ENCODE assay signal across 15 cellular contexts in genomic region chr2:173657996-173658717, GRCh38.
DNase-seq lines count a peak whose midpoint lies in the region; ATAC-seq and TF ChIP-seq lines count a peak whose summit lies in the region.
"Had no signal": no experiment of that assay in that cellular context is flagged by ENCODE, and none has a peak within 500 bp of the region (broad histone marks: within the 10 kb centered on the region; RNA-seq: fewer than 3 reads in every experiment).

No MANE protein-coding gene starts in this region.

- H3K36me3 Mint-ChIP-seq in HFFc6 (ENCODE audit: low read depth): no peaks in the 10 kb centered on the region
- H3K36me3 Mint-ChIP-seq: activated naive CD8-positive, alpha-beta T cell treated with anti-CD3 and anti-CD28 coated beads for 36 hours; memory B cell had no signal

- H3K9me2 ChIP-seq in OCI-LY7 (ENCODE audit: insufficient read depth, low read length): no peaks in the 10 kb centered on the region

- no peaks in the 10 kb centered on the region for H3K9me3 ChIP-seq in A673 (ENCODE audit: low read depth, low read length, poor library complexity, severe bottlenecking)
- H3K9me3 ChIP-seq in OCI-LY7 (ENCODE audit: low read length): no peaks in the 10 kb centered on the region
- H3K9me3 ChIP-seq in lower lobe of right lung: no peaks in the 10 kb centered on the region

- CTCF ChIA-PET in A673 (lab: Charles Lee): no interaction called here
- CTCF ChIA-PET in OCI-LY7 (lab: Charles Lee; ENCODE audit: unreplicated experiment): interaction anchor here (0.5 kb wide), 1 partner anchor 61 kb away, joined by 3 read pairs; no protein-coding TSS in a partner anchor

- no peaks in the 10 kb centered on the region for H4K20me1 ChIP-seq in OCI-LY7 (ENCODE audit: insufficient read depth, low read length)

- H3K4me3 ChIP-seq in A673 (ENCODE audit: low read depth, low read length, poor library complexity, severe bottlenecking) (no peak overlapping the region), OCI-LY7 (ENCODE audit: low read depth, low read length, poor library complexity, severe bottlenecking) (no peak overlapping the region), lower lobe of right lung (no peak overlapping the region)

- peaks cover 7% of the 10 kb centered on the region for H3K27me3 Mint-ChIP-seq in HFFc6 (ENCODE audit: insufficient read depth)

- H3K4me1 Mint-ChIP-seq in HFFc6 (ENCODE audit: low read depth): peaks cover 48% of the 10 kb centered on the region
- H3K4me1 Mint-ChIP-seq: activated naive CD8-positive, alpha-beta T cell treated with anti-CD3 and anti-CD28 coated beads for 36 hours; memory B cell had no signal

- no peaks in the 10 kb centered on the region for H3K9me3 Mint-ChIP-seq in HFFc6
- H3K9me3 Mint-ChIP-seq: activated naive CD8-positive, alpha-beta T cell treated with anti-CD3 and anti-CD28 coated beads for 36 hours; memory B cell; stimulated activated naive CD8-positive, alpha-beta T cell treated with anti-CD3 and anti-CD28 coated beads, Interleukin-15, Interleukin-2, amounts not matched to agents 100 ng/mL and 50 ng/mL, for 24 hours had no signal

- H3K27ac Mint-ChIP-seq in HFFc6: peak overlapping the region; percentile 73
- H3K27ac Mint-ChIP-seq: activated naive CD8-positive, alpha-beta T cell treated with anti-CD3 and anti-CD28 coated beads for 36 hours; memory B cell; stimulated activated naive CD8-positive, alpha-beta T cell treated with anti-CD3 and anti-CD28 coated beads, Interleukin-15, Interleukin-2, amounts not matched to agents 100 ng/mL and 50 ng/mL, for 24 hours had no signal

- POLR2A ChIA-PET in A673 (lab: Charles Lee; ENCODE audit: low non-redundant PET): no interaction called here
- POLR2A ChIA-PET in OCI-LY7 (lab: Charles Lee): interaction anchor here (0.7 kb wide), 1 partner anchor 643 kb away, joined by 4 read pairs; no protein-coding TSS in a partner anchor

- no peaks in the 10 kb centered on the region for H3K4me1 ChIP-seq in A673 (ENCODE audit: insufficient read depth, low read length, poor library complexity, severe bottlenecking)
- H3K4me1 ChIP-seq in OCI-LY7 (ENCODE audit: insufficient read depth, low read length, poor library complexity, severe bottlenecking): no peaks in the 10 kb centered on the region
- no peaks in the 10 kb centered on the region for H3K4me1 ChIP-seq in lower lobe of right lung

- no peak overlapping the region for H3K27ac ChIP-seq in A673 (ENCODE audit: low read depth, low read length, poor library complexity, severe bottlenecking)
- no peak overlapping the region for H3K27ac ChIP-seq in OCI-LY7 (ENCODE audit: low read depth, low read length, poor library complexity, severe bottlenecking)
- no peak overlapping the region for H3K27ac ChIP-seq in caudate nucleus (ENCODE audit: low read depth, low read length)
- H3K27ac ChIP-seq in lower lobe of right lung: no peak overlapping the region

- H2AFZ ChIP-seq in OCI-LY7 (ENCODE audit: low read length): no peak overlapping the region

- TF ChIP-seq CTCF in A673 (conservative IDR thresholded peaks at IDR 0.05; ENCODE audit: low read depth, low read length) (no peak), HFFc6 (IDR thresholded peaks at IDR 0.05) (no peak), OCI-LY7 (conservative IDR thresholded peaks at IDR 0.05; ENCODE audit: low read length) (no peak), lower lobe of right lung (IDR thresholded peaks at IDR 0.05) (no peak)

- H3K27me3 ChIP-seq in A673 (replicated peaks; ENCODE audit: insufficient read depth, low read depth, low read length, poor library complexity) (peaks cover 2% of the 10 kb centered on the region), lower lobe of right lung (ENCODE audit: low read depth) (no peaks in the 10 kb centered on the region)

- BruUV-seq in A673 (replicated peaks; lab: Mats Ljungman, UMichigan) (no TSS peak), OCI-LY7 (replicated peaks; lab: Mats Ljungman, UMichigan) (no TSS peak)

- H3K36me3 ChIP-seq in A673 (ENCODE audit: insufficient read depth, low read length, poor library complexity, severe bottlenecking): no peaks in the 10 kb centered on the region
- no peaks in the 10 kb centered on the region for H3K36me3 ChIP-seq in OCI-LY7 (ENCODE audit: insufficient read depth, low read length)
- no peaks in the 10 kb centered on the region for H3K36me3 ChIP-seq in lower lobe of right lung

- no peaks in the 10 kb centered on the region for H3K79me2 ChIP-seq in OCI-LY7 (ENCODE audit: insufficient read depth, low read depth, low read length)

- ATAC-seq in left lobe of liver: no peak
- ATAC-seq in lower lobe of right lung: no peak

- H3K4me2 ChIP-seq in OCI-LY7 (ENCODE audit: low read length): no peak overlapping the region

- DNase-seq in A673 (ENCODE audit: low spot score) (peak; percentile 15), HFFc6 (peak; percentile 89), amniotic stem cell (lab: John Stamatoyannopoulos, UW) (peak; percentile 84), iris pigment epithelial cell (ENCODE audit: low read depth) (peak; percentile 97), left lobe of liver (ENCODE audit: low spot score) (no peak), OCI-LY7 (ENCODE audit: low spot score) (no peak), caudate nucleus (lab: John Stamatoyannopoulos, UW) (no peak), lower lobe of right lung (no peak)
- DNase-seq: activated CD4-positive, alpha-beta T cell treated with anti-CD3 and anti-CD28 coated beads, Interleukin-2, amount 50 U/mL, for 1 hour; activated naive CD8-positive, alpha-beta T cell treated with anti-CD3 and anti-CD28 coated beads for 36 hours; foreskin melanocyte; NCI-H1092; RPMI8226 had no signal

- intact Hi-C loops in A673 (cut with micrococcal nuclease; ENCODE audit: unreplicated experiment): no loop called here
- intact Hi-C loops in OCI-LY7 (cut with micrococcal nuclease; ENCODE audit: unreplicated experiment): no loop called here
- intact Hi-C loops in lower lobe of right lung (cut with DNase I): no loop called here

- H3K4me3 Mint-ChIP-seq in HFFc6: peak overlapping the region; percentile 22; the same call in 1 of the 2 replicates
- H3K4me3 Mint-ChIP-seq: activated naive CD8-positive, alpha-beta T cell treated with anti-CD3 and anti-CD28 coated beads for 36 hours; memory B cell; stimulated activated naive CD8-positive, alpha-beta T cell treated with anti-CD3 and anti-CD28 coated beads, Interleukin-15, Interleukin-2, amounts not matched to agents 100 ng/mL and 50 ng/mL, for 24 hours had no signal

Comparison
In these comparisons a context has a peak if more than half of its experiments do, and no peak if none do; other contexts are left out.
1. DNase-seq: peak in A673 (single experiment), HFFc6 (single experiment), amniotic stem cell (single experiment) and iris pigment epithelial cell (single experiment); none in left lobe of liver (single experiment), OCI-LY7 (single experiment), caudate nucleus (0 of 61) and lower lobe of right lung (single experiment).